In genomic region chr16:4381072-4381934, GRCh38 we compare ENCODE assay signal across 1 cellular context.
A peak's percentile ranks its signal among the peaks of the same experiment; 100 is the strongest.
TF ChIP-seq lines count a peak whose summit lies in the region.

No MANE protein-coding gene starts in this region.

TF ChIP-seq in HepG2, 621 proteins besides CTCF, POLR2A, EP300 and RAD21:
- TF ChIP-seq BCL3 (CRISPR knock-in tag; IDR thresholded peaks at IDR 0.05), result no peak
- no peak for TF ChIP-seq ERF (CRISPR knock-in tag; IDR thresholded peaks at IDR 0.05)
- no peak for TF ChIP-seq MBNL3 (CRISPR knock-in tag; conservative IDR thresholded peaks at IDR 0.05)
- TF ChIP-seq POLR2G (IDR thresholded peaks at IDR 0.05; ENCODE audit: low read depth, low read length), result peak; percentile 13; the same call in 1 of the 2 replicates
- TF ChIP-seq HNRNPL (IDR thresholded peaks at IDR 0.05; ENCODE audit: low read depth, low read length), result peak; percentile 31; the same call in 1 of the 2 replicates
- peak; percentile 76; the same call in 1 of the 2 replicates for TF ChIP-seq CEBPB (IDR thresholded peaks at IDR 0.05; ENCODE audit: borderline replicate concordance, low read depth, low read length)
- peak; percentile 54 for TF ChIP-seq RBFOX2 (IDR thresholded peaks at IDR 0.05; ENCODE audit: low read depth, low read length)
- peak; percentile 3 for TF ChIP-seq RBM22 (optimal IDR thresholded peaks at IDR 0.05; ENCODE audit: low read length)
- peak; percentile 9 for TF ChIP-seq AGO2 (optimal IDR thresholded peaks at IDR 0.05; ENCODE audit: low read depth, low read length)
- TF ChIP-seq DBP (CRISPR knock-in tag; IDR thresholded peaks at IDR 0.05; ENCODE audit: not compliant biosample characterization), result no peak
TF ChIP-seq in HepG2: peak in this region for 6.
